8 cellular contexts compared by ENCODE assay signal in the genomic region with DNA sequence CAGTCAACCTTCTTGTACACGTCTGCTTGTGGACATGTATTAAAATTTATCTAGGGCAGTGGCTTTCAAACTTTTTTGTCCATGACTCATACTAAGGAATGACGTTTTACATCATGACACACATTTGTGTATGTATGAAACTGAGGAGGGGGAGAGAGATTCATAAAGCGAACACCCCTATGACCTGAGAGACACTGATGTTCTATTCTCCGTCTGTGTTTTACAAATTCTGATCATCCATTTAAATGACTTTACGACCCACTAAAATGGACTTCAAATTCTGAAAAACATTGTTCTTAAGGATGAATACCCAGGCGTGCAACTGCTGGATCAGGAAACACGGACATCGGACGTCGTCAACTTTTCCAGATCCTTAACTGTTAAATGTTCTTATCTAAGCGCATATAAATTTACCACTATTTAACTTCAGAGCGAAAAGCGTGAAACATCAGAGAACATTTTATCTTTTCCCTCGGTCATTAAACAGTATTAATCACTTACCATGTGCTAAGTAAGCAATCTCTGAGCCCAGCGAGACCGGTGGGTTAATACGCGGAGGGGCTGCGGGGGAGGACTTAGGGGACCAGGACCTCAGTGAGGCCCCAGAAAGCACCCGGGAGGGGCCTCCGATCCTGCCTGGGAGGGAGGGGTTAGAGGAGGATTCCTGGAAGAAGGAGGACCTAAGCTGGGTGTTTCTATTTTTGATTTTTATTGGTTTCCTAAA. TPM values are rescaled to one million over a fixed set of nuclear protein-coding genes. Genes with fewer than 3 reads are reported as not detected.
DNase-seq lines count a peak whose midpoint lies in the region; ATAC-seq and TF ChIP-seq lines count a peak whose summit lies in the region.

No MANE protein-coding gene starts in this region.

- CTCF ChIA-PET in OCI-LY7 (lab: Charles Lee; ENCODE audit: unreplicated experiment) = no interaction called here

- peaks cover 24% of the 10 kb centered on the region for H3K27me3 Mint-ChIP-seq in T-helper 17 cell

- TF ChIP-seq CTCF in HFF-Myc (IDR thresholded peaks at IDR 0.05; ENCODE audit: low read depth, low read length, missing control alignments) (no peak), fibroblast of pulmonary artery (IDR thresholded peaks at IDR 0.05; ENCODE audit: low read length, missing control alignments) (no peak), parathyroid adenoma (IDR thresholded peaks at IDR 0.05) (no peak), OCI-LY7 (conservative IDR thresholded peaks at IDR 0.05; ENCODE audit: low read length) (no peak)

- intact Hi-C loops in OCI-LY7 (cut with micrococcal nuclease; ENCODE audit: unreplicated experiment) = no loop called here

- H3K36me3 Mint-ChIP-seq in T-helper 17 cell (ENCODE audit: low read depth) = no peaks in the 10 kb centered on the region

- H3K4me2 ChIP-seq in parathyroid adenoma (ENCODE audit: low read length) (peak overlapping the region; percentile 66), OCI-LY7 (ENCODE audit: low read length) (no peak overlapping the region)

- H3K27me3 ChIP-seq in parathyroid adenoma (ENCODE audit: control insufficient read depth, insufficient read depth, low read length) = no peaks in the 10 kb centered on the region

- ATAC-seq in T-helper 17 cell (no peak), HG03342 (IDR thresholded peaks at IDR 0.05; ENCODE audit: unreplicated experiment) (no peak), GM21381 (IDR thresholded peaks at IDR 0.05; ENCODE audit: unreplicated experiment) (no peak)

- H3K9ac ChIP-seq in parathyroid adenoma = no peak overlapping the region

- DNase-seq in HFF-Myc (ENCODE audit: extremely low read depth, low read depth) (peak; percentile 16), T-helper 17 cell (no peak), fibroblast of pulmonary artery (ENCODE audit: low read depth) (peak; percentile 70), UCSD-AML1 (lab: John Stamatoyannopoulos, UW; ENCODE audit: unreplicated experiment) (no peak), OCI-LY7 (ENCODE audit: low spot score) (no peak)

- POLR2A ChIA-PET in OCI-LY7 (lab: Charles Lee) = interaction anchor here (0.6 kb wide), 1 partner anchor 412 kb away, joined by 3 read pairs; no protein-coding TSS in a partner anchor

- H3K4me3 Mint-ChIP-seq in T-helper 17 cell = peak overlapping the region; percentile 74

- H3K4me3 ChIP-seq in HFF-Myc (replicated peaks; ENCODE audit: low read depth, low read length) (peak overlapping the region; percentile 51), fibroblast of pulmonary artery (replicated peaks; ENCODE audit: low read depth, low read length) (peak overlapping the region; percentile 75), parathyroid adenoma (ENCODE audit: low read depth, low read length) (peak overlapping the region; percentile 57), OCI-LY7 (ENCODE audit: low read depth, low read length, poor library complexity, severe bottlenecking) (no peak overlapping the region)

- H3K9me3 ChIP-seq in T-helper 17 cell (ENCODE audit: control insufficient read depth, low read length, poor library complexity, severe bottlenecking) (no peaks in the 10 kb centered on the region), parathyroid adenoma (ENCODE audit: control insufficient read depth, low read length) (no peaks in the 10 kb centered on the region), OCI-LY7 (ENCODE audit: low read length) (no peaks in the 10 kb centered on the region)

- H2AFZ ChIP-seq in parathyroid adenoma = peak overlapping the region; percentile 76
- no peak overlapping the region for H2AFZ ChIP-seq in OCI-LY7 (ENCODE audit: low read length)

- H3K36me3 ChIP-seq in parathyroid adenoma (ENCODE audit: control insufficient read depth, insufficient read depth, low read length) = no peaks in the 10 kb centered on the region
- no peaks in the 10 kb centered on the region for H3K36me3 ChIP-seq in OCI-LY7 (ENCODE audit: insufficient read depth, low read length)

- H3K4me1 Mint-ChIP-seq in T-helper 17 cell = peaks cover 5% of the 10 kb centered on the region

- H3K79me2 ChIP-seq in parathyroid adenoma (no peaks in the 10 kb centered on the region), OCI-LY7 (ENCODE audit: insufficient read depth, low read depth, low read length) (no peaks in the 10 kb centered on the region)

- H3K27ac ChIP-seq in parathyroid adenoma (no peak overlapping the region), OCI-LY7 (ENCODE audit: low read depth, low read length, poor library complexity, severe bottlenecking) (no peak overlapping the region)

- no peaks in the 10 kb centered on the region for H3K9me2 ChIP-seq in OCI-LY7 (ENCODE audit: insufficient read depth, low read length)

- no peak overlapping the region for H3K27ac Mint-ChIP-seq in T-helper 17 cell

- no peaks in the 10 kb centered on the region for H4K20me1 ChIP-seq in OCI-LY7 (ENCODE audit: insufficient read depth, low read length)

- BruUV-seq in OCI-LY7 (replicated peaks; lab: Mats Ljungman, UMichigan) = no TSS peak

- H3K4me1 ChIP-seq in parathyroid adenoma (no peaks in the 10 kb centered on the region), OCI-LY7 (ENCODE audit: insufficient read depth, low read length, poor library complexity, severe bottlenecking) (no peaks in the 10 kb centered on the region)

RNA-seq across cellular contexts. Expression of a gene that starts 1.2 kb away (rescaled TPM):
- 1 to 10 TPM; 3.3 to 6.3 TPM for total RNA-seq in T-helper 17 cell
- 1.0 and 1.7 TPM in 2 replicates for total RNA-seq in OCI-LY7 (2014; rRNA removed; shearing (Covaris generic))
- 1.7 and 2.3 TPM in 2 replicates for total RNA-seq in OCI-LY7 (2022)

Comparison
In these comparisons a context has a peak if more than half of its experiments do, and no peak if none do; other contexts are left out.
1. DNase-seq: peak in HFF-Myc (single experiment) and fibroblast of pulmonary artery (single experiment); none in T-helper 17 cell (0 of 3), UCSD-AML1 (single experiment) and OCI-LY7 (single experiment).